9 cellular contexts compared by ENCODE assay signal in genomic region chr22:44026066-44026629, GRCh38. TPM values are rescaled to one million over a fixed set of nuclear protein-coding genes. Genes with fewer than 3 reads are reported as not detected.
DNase-seq lines count a peak whose midpoint lies in the region; ATAC-seq and TF ChIP-seq lines count a peak whose summit lies in the region.
"Had no signal": no experiment of that assay in that cellular context is flagged by ENCODE, and none has a peak within 500 bp of the region (broad histone marks: within the 10 kb centered on the region; RNA-seq: fewer than 3 reads in every experiment).

No MANE protein-coding gene starts in this region.

- H3K9me3 ChIP-seq in Peyer's patch (no peaks in the 10 kb centered on the region), esophagus squamous epithelium (no peaks in the 10 kb centered on the region)

- intact Hi-C loops in esophagus squamous epithelium (cut with DNase I) = no loop called here

- no peak for DNase-seq in GM12864 (ENCODE audit: low read depth)
- DNase-seq in Peyer's patch = no peak
- no peak for DNase-seq in esophagus squamous epithelium (lab: John Stamatoyannopoulos, UW)
- DNase-seq in GM10266 (ENCODE audit: extremely low spot score) = no peak
- DNase-seq: NCI-H187 treated with DMSO at 0.1 percent for 48 hours had no signal

- H3K27me3 ChIP-seq in Peyer's patch (no peaks in the 10 kb centered on the region), esophagus squamous epithelium (peaks cover 0 to 36% (median 0%) of the 10 kb centered on the region in 4 donors)

- no peaks in the 10 kb centered on the region for H3K36me3 ChIP-seq in Peyer's patch
- H3K36me3 ChIP-seq in esophagus squamous epithelium = no peaks in the 10 kb centered on the region

- ATAC-seq in HG02763 (IDR thresholded peaks at IDR 0.05; ENCODE audit: unreplicated experiment) (no peak), HG02571 (IDR thresholded peaks at IDR 0.05; ENCODE audit: unreplicated experiment) (no peak), GM19324 (IDR thresholded peaks at IDR 0.05; ENCODE audit: low FRiP score, unreplicated experiment) (no peak)

- H3K4me3 ChIP-seq in GM12864 (ENCODE audit: low read depth, low read length) = peak overlapping the region; percentile 66
- peak overlapping the region in 2 of 4 donors; percentile 34 to 82 for H3K4me3 ChIP-seq in Peyer's patch
- H3K4me3 ChIP-seq in esophagus squamous epithelium = peak overlapping the region in 3 of 4 donors; percentile 11 to 73 (median 65)
- H3K4me3 ChIP-seq in skin epidermis = peak overlapping the region in 5 of 7 experiments; percentile 5 to 47 (median 17)

- no peak for TF ChIP-seq CTCF in GM12864 (IDR thresholded peaks at IDR 0.05; ENCODE audit: low read depth, low read length, missing control alignments)
- no peak for TF ChIP-seq CTCF in Peyer's patch (IDR thresholded peaks at IDR 0.05)
- no peak for TF ChIP-seq CTCF in esophagus squamous epithelium (IDR thresholded peaks at IDR 0.05)
- TF ChIP-seq CTCF in GM10266 (IDR thresholded peaks at IDR 0.05; ENCODE audit: control insufficient read depth, insufficient read depth, low read depth, missing control alignments) = no peak

- H3K27ac ChIP-seq in Peyer's patch (peak overlapping the region; percentile 80 to 89 (median 86)), esophagus squamous epithelium (peak overlapping the region; percentile 78 to 95 (median 89)), skin epidermis (peak overlapping the region; percentile 59 to 96 (median 83))

- H3K4me1 ChIP-seq in Peyer's patch (peaks cover 0 to 12% (median 8%) of the 10 kb centered on the region in 4 donors), esophagus squamous epithelium (peaks cover 8 to 43% (median 24%) of the 10 kb centered on the region in 3 donors)

- TF ChIP-seq POLR2A in Peyer's patch (IDR thresholded peaks at IDR 0.05) (no peak), esophagus squamous epithelium (IDR thresholded peaks at IDR 0.05) (no peak)

- WGBS in esophagus squamous epithelium, 2 donors = 61 to 70% methylated on average over 17 of the region's 17 CpGs

RNA-seq across cellular contexts. Expression of gene PARVB, which starts 2.0 kb away (rescaled TPM):
- total RNA-seq in Peyer's patch = 10 to 100 TPM in 1 of 4 donors, 1 to 10 TPM in 3; 1.8 to 71.8 (median 7.7) TPM
- 10 to 100 TPM in 2 of 4 donors, 1 to 10 TPM in 2; 3.3 to 20.8 (median 11.7) TPM for total RNA-seq in esophagus squamous epithelium
